In genomic region chr7:135791543-135792120, GRCh38 we compare ENCODE assay signal across 18 cellular contexts. TPM values are rescaled to one million over a fixed set of nuclear protein-coding genes. Genes with fewer than 3 reads are reported as not detected.
"Had no signal": no experiment of that assay in that cellular context is flagged by ENCODE, and none has a peak within 500 bp of the region (broad histone marks: within the 10 kb centered on the region; RNA-seq: fewer than 3 reads in every experiment).

No MANE protein-coding gene starts in this region.

- H3K27ac ChIP-seq: body of pancreas, coronary artery, psoas muscle, vagina had no signal

- DNase-seq: activated B cell treated with CpG ODN at 0.5 μM for 24 hours; activated CD4-positive, alpha-beta T cell treated with anti-CD3 and anti-CD28 coated beads for 48 hours; activated CD8-positive, alpha-beta memory T cell treated with anti-CD3 and anti-CD28 coated beads, Interleukin-2, amount 50 U/mL, for 4 hours; activated CD8-positive, alpha-beta T cell treated with anti-CD3 and anti-CD28 coated beads for 36 hours; activated gamma-delta T cell treated with Interleukin-2 at 50 U/mL for 16 hours; activated naive CD8-positive, alpha-beta T cell treated with anti-CD3 and anti-CD28 coated beads for 36 hours; activated T-cell treated with anti-CD3 and anti-CD28 coated beads, Interleukin-2, amount 50 U/mL, for 48 hours; amygdala; body of pancreas; central memory CD4-positive, alpha-beta T cell; foreskin fibroblast; kidney glomerular epithelial cell; left ventricle myocardium superior; psoas muscle; stimulated activated CD4-positive, alpha-beta T cell treated with anti-CD3 and anti-CD28 coated beads, Interleukin-2, amount 100 ng/mL, for 24 hours had no signal

- H3K36me3 ChIP-seq: vagina had no signal

- H3K4me1 ChIP-seq: body of pancreas, psoas muscle had no signal

- H3K9me3 ChIP-seq: body of pancreas, psoas muscle, vagina had no signal

- H3K4me3 ChIP-seq: body of pancreas, coronary artery, psoas muscle, vagina had no signal

- H3K27me3 ChIP-seq: body of pancreas, vagina had no signal

RNA-seq across cellular contexts. Expression of gene FAM180A, which starts 43.0 kb away (rescaled TPM):
- total RNA-seq: activated B cell treated with CpG ODN at 0.5 μM for 24 hours; activated CD8-positive, alpha-beta T cell treated with anti-CD3 and anti-CD28 coated beads for 36 hours; activated naive CD8-positive, alpha-beta T cell treated with anti-CD3 and anti-CD28 coated beads for 36 hours; T-helper 2 cell treated with Interferon-gamma antibody and Interleukin-4, amounts not matched to agents 100 ng/mL and 5 ng/mL, for 36 hours had no signal
